ENCODE assay signal across 28 cellular contexts in genomic region chr7:87806150-87806549, GRCh38.
"Had no signal": no experiment of that assay in that cellular context is flagged by ENCODE, and none has a peak within 500 bp of the region (broad histone marks: within the 10 kb centered on the region; RNA-seq: fewer than 3 reads in every experiment).

No MANE protein-coding gene starts in this region.

- H3K27me3 ChIP-seq: ascending aorta, cardiac muscle cell, dorsolateral prefrontal cortex, gastrocnemius medialis, neutrophil, stomach, thyroid gland, upper lobe of left lung, vagina had no signal

- H3K4me3 ChIP-seq: ascending aorta, cardiac muscle cell, coronary artery, dorsolateral prefrontal cortex, gastrocnemius medialis, skin epidermis, stomach, thyroid gland, upper lobe of left lung, vagina had no signal

- H3K27ac ChIP-seq: ascending aorta, cardiac muscle cell, coronary artery, dorsolateral prefrontal cortex, gastrocnemius medialis, neutrophil, skin epidermis, stomach, thyroid gland, upper lobe of left lung, vagina had no signal

- H3K9me3 ChIP-seq: ascending aorta, gastrocnemius medialis, neutrophil, stomach, thyroid gland, upper lobe of left lung, vagina had no signal

- H3K36me3 ChIP-seq: ascending aorta, cardiac muscle cell, gastrocnemius medialis, neutrophil, stomach, thyroid gland, upper lobe of left lung, vagina had no signal

- DNase-seq: activated CD4-positive, alpha-beta T cell treated with anti-CD3 and anti-CD28 coated beads for 1 hour; activated CD8-positive, alpha-beta memory T cell treated with anti-CD3 and anti-CD28 coated beads, Interleukin-2, amount 10 ng/mL, durations not matched to agents 7 days and 5 days; activated CD8-positive, alpha-beta T cell treated with anti-CD3 and anti-CD28 coated beads, Interleukin-2, amount 10 ng/mL, durations not matched to agents 7 days and 5 days; activated naive CD4-positive, alpha-beta T cell treated with Interleukin-2 at 50 U/mL for 16 hours; activated T-cell treated with anti-CD3 and anti-CD28 coated beads, Interleukin-2, amount 50 U/mL, for 48 hours; cerebellar nuclear complex; dorsolateral prefrontal cortex; effector memory CD4-positive, alpha-beta T cell; gastrocnemius medialis; glutamatergic neuron; hippocampal formation; left colon; mammary epithelial cell; stimulated activated CD4-positive, alpha-beta T cell treated with anti-CD3 and anti-CD28 coated beads, Interleukin-12 subunit alpha, Interleukin-12 subunit beta, amount 100 ng/mL, for 4 hours; stimulated activated CD4-positive, alpha-beta T cell treated with anti-CD3 and anti-CD28 coated beads, Interleukin-4, amount 100 ng/mL, for 1 hour; stomach; T-helper 2 cell; thyroid gland; upper lobe of left lung had no signal

- H3K4me1 ChIP-seq: ascending aorta, gastrocnemius medialis, stomach, thyroid gland, upper lobe of left lung, vagina had no signal

- FAIRE-seq: keratinocyte had no signal

- ATAC-seq: activated CD8-positive, alpha-beta memory T cell treated with anti-CD3 and anti-CD28 coated beads, Interleukin-2, amount 10 ng/mL, durations not matched to agents 7 days and 5 days; activated CD8-positive, alpha-beta T cell treated with anti-CD3 and anti-CD28 coated beads, Interleukin-2, amount 10 ng/mL, durations not matched to agents 7 days and 5 days; gastrocnemius medialis; left colon; sciatic nerve; WTC11 had no signal
